13 cellular contexts compared by ENCODE assay signal in genomic region chr10:117443677-117444022, GRCh38.
"Had no signal": no experiment of that assay in that cellular context is flagged by ENCODE, and none has a peak within 500 bp of the region (broad histone marks: within the 10 kb centered on the region; RNA-seq: fewer than 3 reads in every experiment).

No MANE protein-coding gene starts in this region.

- H3K27ac ChIP-seq: brain microvascular endothelial cell, dorsolateral prefrontal cortex, hepatocyte had no signal

- H3K79me2 ChIP-seq: hepatocyte had no signal

- H3K36me3 ChIP-seq: brain microvascular endothelial cell, tibial artery had no signal

- DNase-seq: activated CD4-positive, alpha-beta T cell treated with anti-CD3 and anti-CD28 coated beads for 48 hours; activated naive CD4-positive, alpha-beta T cell treated with Interleukin-2 at 50 U/mL for 16 hours; central memory CD4-positive, alpha-beta T cell; stimulated activated CD4-positive, alpha-beta T cell treated with anti-CD3 and anti-CD28 coated beads, Interleukin-2, amount 100 ng/mL, for 24 hours; stimulated activated naive CD4-positive, alpha-beta T cell treated with Interleukin-2 at 50 U/mL for 16 hours had no signal

- H3K4me3 ChIP-seq: hepatocyte had no signal

- H3K9me3 ChIP-seq: tibial artery had no signal

- H3K27ac Mint-ChIP-seq: activated CD8-positive, alpha-beta T cell treated with anti-CD3 and anti-CD28 coated beads for 36 hours; activated T-helper 2 cell treated with anti-CD3 and anti-CD28 coated beads, Interferon-gamma antibody, Interleukin-2, Interleukin-4, amounts not matched to agents 10 μg/mL and 5 μg/mL and 100 μg/mL, durations not matched to agents 14 hours and 24 hours and 36 hours; endodermal cell; naive thymus-derived CD8-positive, alpha-beta T cell had no signal

- ATAC-seq: naive thymus-derived CD8-positive, alpha-beta T cell had no signal

- H3K4me3 Mint-ChIP-seq: activated CD8-positive, alpha-beta T cell treated with anti-CD3 and anti-CD28 coated beads for 36 hours; endodermal cell had no signal

- H2AFZ ChIP-seq: hepatocyte had no signal

- H3K27me3 ChIP-seq: brain microvascular endothelial cell, hepatocyte, tibial artery had no signal
